9 cellular contexts compared by ENCODE assay signal in the genomic region with DNA sequence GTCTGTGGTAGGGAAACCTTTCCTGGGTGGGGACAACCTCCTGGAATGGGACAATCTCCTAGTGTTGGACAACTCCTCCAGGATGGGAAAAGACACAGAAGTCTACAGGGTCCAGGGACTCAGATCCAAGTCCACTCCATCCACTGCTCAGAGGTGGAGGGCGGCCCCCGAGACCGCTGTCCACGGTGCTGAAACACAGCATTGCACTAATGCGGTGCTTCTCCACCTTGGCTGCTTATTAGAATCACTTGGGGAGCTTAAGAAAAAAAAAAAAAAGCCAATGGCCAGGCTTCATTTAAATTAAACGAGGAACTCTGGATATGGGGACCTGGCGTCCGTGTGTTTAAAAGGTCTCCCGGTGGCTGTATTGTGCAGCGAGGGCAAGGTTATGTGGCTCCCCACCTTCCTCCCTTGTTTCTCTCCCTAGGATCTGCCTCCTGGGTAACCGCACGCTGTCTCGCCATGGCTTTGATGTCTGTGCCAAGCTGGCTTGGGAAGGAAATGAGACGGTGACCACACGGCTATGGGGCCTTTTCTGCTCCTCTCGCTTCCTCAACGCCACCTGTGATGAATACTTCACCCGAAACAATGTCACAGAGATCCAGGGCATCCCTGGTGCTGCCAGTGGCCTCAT. TPM values are rescaled to one million over a fixed set of nuclear protein-coding genes. Genes with fewer than 3 reads are reported as not detected.
DNase-seq lines count a peak whose midpoint lies in the region; ATAC-seq and TF ChIP-seq lines count a peak whose summit lies in the region.
"Had no signal": no experiment of that assay in that cellular context is flagged by ENCODE, and none has a peak within 500 bp of the region (broad histone marks: within the 10 kb centered on the region; RNA-seq: fewer than 3 reads in every experiment).

No MANE protein-coding gene starts in this region.

- H3K27me3 ChIP-seq in suprapubic skin: peaks cover 45% of the 10 kb centered on the region
- H3K27me3 ChIP-seq in tibial artery: peaks cover 0 to 36% of the 10 kb centered on the region in 2 donors
- H3K27me3 ChIP-seq: right lobe of liver had no signal

- H3K9me2 ChIP-seq in OCI-LY7 (ENCODE audit: insufficient read depth, low read length): no peaks in the 10 kb centered on the region

- no peak for TF ChIP-seq POLR2A in suprapubic skin (IDR thresholded peaks at IDR 0.05)

- no peaks in the 10 kb centered on the region for H3K9me3 ChIP-seq in OCI-LY7 (ENCODE audit: low read length)
- no peaks in the 10 kb centered on the region for H3K9me3 ChIP-seq in suprapubic skin
- no peaks in the 10 kb centered on the region for H3K9me3 ChIP-seq in tibial artery
- H3K9me3 ChIP-seq: right lobe of liver had no signal

- H3K4me3 ChIP-seq in GM12865 (ENCODE audit: low read depth, low read length) (no peak overlapping the region), OCI-LY7 (ENCODE audit: low read depth, low read length, poor library complexity, severe bottlenecking) (no peak overlapping the region), suprapubic skin (no peak overlapping the region), tibial artery (no peak overlapping the region)
- H3K4me3 ChIP-seq: right lobe of liver had no signal

- TF ChIP-seq CTCF in GM12865 (IDR thresholded peaks at IDR 0.05; ENCODE audit: insufficient read depth, low read depth, low read length, missing control alignments) (no peak), OCI-LY7 (conservative IDR thresholded peaks at IDR 0.05; ENCODE audit: low read length) (no peak), nephron progenitor cell (IDR thresholded peaks at IDR 0.05) (no peak), suprapubic skin (IDR thresholded peaks at IDR 0.05) (no peak), tibial artery (IDR thresholded peaks at IDR 0.05) (no peak)

- H3K27ac ChIP-seq in OCI-LY7 (ENCODE audit: low read depth, low read length, poor library complexity, severe bottlenecking) (no peak overlapping the region), suprapubic skin (no peak overlapping the region), tibial artery (no peak overlapping the region)
- H3K27ac ChIP-seq: right lobe of liver had no signal

- POLR2A ChIA-PET in OCI-LY7 (lab: Charles Lee): no interaction called here

- peaks cover 24% of the 10 kb centered on the region for H3K27me3 Mint-ChIP-seq in activated naive CD8-positive, alpha-beta T cell treated with anti-CD3 and anti-CD28 coated beads, Interleukin-2, amount 50 U/mL, for 24 hours
- peaks cover 92% of the 10 kb centered on the region for H3K27me3 Mint-ChIP-seq in nephron progenitor cell (ENCODE audit: low read depth, poor library complexity)

- no peak overlapping the region for H3K4me3 Mint-ChIP-seq in activated naive CD8-positive, alpha-beta T cell treated with anti-CD3 and anti-CD28 coated beads, Interleukin-2, amount 50 U/mL, for 24 hours
- no peak overlapping the region for H3K4me3 Mint-ChIP-seq in nephron progenitor cell

- H3K9me3 Mint-ChIP-seq in activated naive CD8-positive, alpha-beta T cell treated with anti-CD3 and anti-CD28 coated beads, Interleukin-2, amount 50 U/mL, for 24 hours: no peaks in the 10 kb centered on the region
- H3K9me3 Mint-ChIP-seq in nephron progenitor cell: no peaks in the 10 kb centered on the region

- ATAC-seq in activated naive CD8-positive, alpha-beta T cell treated with anti-CD3 and anti-CD28 coated beads, Interleukin-2, amount 50 U/mL, for 24 hours: no peak

- no peak overlapping the region for H3K27ac Mint-ChIP-seq in activated naive CD8-positive, alpha-beta T cell treated with anti-CD3 and anti-CD28 coated beads, Interleukin-2, amount 50 U/mL, for 24 hours
- no peak overlapping the region for H3K27ac Mint-ChIP-seq in nephron progenitor cell

- no peaks in the 10 kb centered on the region for H4K20me1 ChIP-seq in OCI-LY7 (ENCODE audit: insufficient read depth, low read length)

- no peaks in the 10 kb centered on the region for H3K4me1 Mint-ChIP-seq in activated naive CD8-positive, alpha-beta T cell treated with anti-CD3 and anti-CD28 coated beads, Interleukin-2, amount 50 U/mL, for 24 hours
- H3K4me1 Mint-ChIP-seq in nephron progenitor cell: no peaks in the 10 kb centered on the region

- H3K36me3 ChIP-seq in OCI-LY7 (ENCODE audit: insufficient read depth, low read length) (no peaks in the 10 kb centered on the region), suprapubic skin (no peaks in the 10 kb centered on the region), tibial artery (no peaks in the 10 kb centered on the region)
- H3K36me3 ChIP-seq: right lobe of liver had no signal

- H3K36me3 Mint-ChIP-seq in activated naive CD8-positive, alpha-beta T cell treated with anti-CD3 and anti-CD28 coated beads, Interleukin-2, amount 50 U/mL, for 24 hours (ENCODE audit: low read depth): no peaks in the 10 kb centered on the region
- H3K36me3 Mint-ChIP-seq in nephron progenitor cell (ENCODE audit: low read depth): no peaks in the 10 kb centered on the region

- DNase-seq in GM12865 (ENCODE audit: low read depth) (peak; percentile 35), OCI-LY7 (ENCODE audit: low spot score) (peak; percentile 47), nephron progenitor cell (peak; percentile 98), occipital lobe (lab: John Stamatoyannopoulos, UW) (no peak), GF-D8 (lab: John Stamatoyannopoulos, UW) (no peak), suprapubic skin (ENCODE audit: low spot score in 2 of 2) (no peak), tibial artery (no peak)
- DNase-seq in activated naive CD8-positive, alpha-beta T cell treated with anti-CD3 and anti-CD28 coated beads, Interleukin-2, amount 50 U/mL, for 24 hours: peak; percentile 68
- DNase-seq: right lobe of liver had no signal

- no TSS peak for BruUV-seq in OCI-LY7 (replicated peaks; lab: Mats Ljungman, UMichigan)

- H3K4me2 ChIP-seq in OCI-LY7 (ENCODE audit: low read length): no peak overlapping the region

- H3K79me2 ChIP-seq in OCI-LY7 (ENCODE audit: insufficient read depth, low read depth, low read length): no peaks in the 10 kb centered on the region

- 19% methylated on average over 12 of the region's 18 CpGs for WGBS in suprapubic skin

- TF ChIP-seq EP300 in suprapubic skin (IDR thresholded peaks at IDR 0.05): no peak

- H3K4me1 ChIP-seq in OCI-LY7 (ENCODE audit: insufficient read depth, low read length, poor library complexity, severe bottlenecking) (no peaks in the 10 kb centered on the region), suprapubic skin (no peaks in the 10 kb centered on the region), tibial artery (no peaks in the 10 kb centered on the region)
- H3K4me1 ChIP-seq: right lobe of liver had no signal

- intact Hi-C loops in OCI-LY7 (cut with micrococcal nuclease; ENCODE audit: unreplicated experiment): no loop called here
- intact Hi-C loops in tibial artery (cut with DNase I; ENCODE audit: low total_unique reads): no loop called here

- CTCF ChIA-PET in OCI-LY7 (lab: Charles Lee; ENCODE audit: unreplicated experiment): no interaction called here

- no peak overlapping the region for H2AFZ ChIP-seq in OCI-LY7 (ENCODE audit: low read length)

RNA-seq across cellular contexts. Expression of a gene that starts 12.0 kb away (rescaled TPM):
- 0.18 and 3.8 TPM in 2 replicates for total RNA-seq in OCI-LY7 (2014; rRNA removed; shearing (Covaris generic))
- total RNA-seq in OCI-LY7 (2022): 10.3 and 11.0 TPM in 2 replicates
- 19.2 TPM for total RNA-seq in occipital lobe
- total RNA-seq in suprapubic skin: under 1 TPM in 1 of 4 donors, not detected in 3; 0.40 TPM

RNA-seq across cellular contexts. Expression of a gene that starts 32.3 kb away (rescaled TPM):
- total RNA-seq in OCI-LY7 (2014; rRNA removed; shearing (Covaris generic)): not detected in 2 replicates
- total RNA-seq in OCI-LY7 (2022) (not detected in 2 replicates), occipital lobe (not detected), suprapubic skin (1 to 10 TPM in 2 of 4 donors, under 1 TPM in 2; 0.30 to 1.9 (median 0.96) TPM)

RNA-seq across cellular contexts. Expression of a gene that starts 48.7 kb away (rescaled TPM):
- 21.8 and 23.4 TPM in 2 replicates for total RNA-seq in OCI-LY7 (2014; rRNA removed; shearing (Covaris generic))
- total RNA-seq in OCI-LY7 (2022) (29.1 and 33.7 TPM in 2 replicates), occipital lobe (20.4 TPM), suprapubic skin (10 to 100 TPM; 23.2 to 30.1 (median 25.2) TPM)

Comparison
In these comparisons a context has a peak if more than half of its experiments do, and no peak if none do; other contexts are left out.
1. DNase-seq: peak in GM12865 (single experiment), OCI-LY7 (single experiment), activated naive CD8-positive, alpha-beta T cell treated with anti-CD3 and anti-CD28 coated beads, Interleukin-2, amount 50 U/mL, for 24 hours (single experiment) and nephron progenitor cell (single experiment); none in occipital lobe (single experiment), GF-D8 (single experiment), suprapubic skin (0 of 2) and tibial artery (0 of 2).